ENCODE assay signal across 8 cellular contexts in genomic region chr19:12681074-12681987, GRCh38. TPM values are rescaled to one million over a fixed set of nuclear protein-coding genes. Genes with fewer than 3 reads are reported as not detected.
A peak's percentile ranks its signal among the peaks of the same experiment; 100 is the strongest.
DNase-seq lines count a peak whose midpoint lies in the region; ATAC-seq and TF ChIP-seq lines count a peak whose summit lies in the region.

Gene DHPS, minus strand, starts transcription at chr19:12681880. Its CDS starts 114 bp downstream, at chr19:12681766.

- H3K27me3 Mint-ChIP-seq in WTC11 (ENCODE audit: low read depth) (no peaks in the 10 kb centered on the region), immature natural killer cell (ENCODE audit: low read depth in 3 of 3) (peaks cover 14 to 23% (median 22%) of the 10 kb centered on the region in 3 donors)

- H3K9me3 Mint-ChIP-seq in WTC11 = no peaks in the 10 kb centered on the region
- no peaks in the 10 kb centered on the region for H3K9me3 Mint-ChIP-seq in immature natural killer cell

- H3K4me1 Mint-ChIP-seq in WTC11 (peaks cover 5% of the 10 kb centered on the region; the same call in 1 of the 2 replicates), immature natural killer cell (peaks cover 27 to 30% of the 10 kb centered on the region in 2 donors)

- H3K4me3 Mint-ChIP-seq in WTC11 (peak within 1 kb of the TSS; percentile 89), immature natural killer cell (peak within 1 kb of the TSS; percentile 94 to 99 (median 96))

- POLR2A ChIA-PET in AG04449 (lab: Yijun Ruan, JAX) (interaction anchor here (0.6 to 2.0 kb wide), 9 partner anchors 9 to 265 kb away, joined by 3 to 12 read pairs (median 4); partner anchors contain the start of genes FBXW9, MAN2B1 and THSD8), WTC11 (lab: Charles Lee) (interaction anchor here (0.6 to 1.8 kb wide), 10 partner anchors 15 to 1107 kb away, joined by 3 to 13 read pairs (median 4); partner anchors contain the start of gene FBXW9)

- TF ChIP-seq CTCF in AG04449 (IDR thresholded peaks at IDR 0.05; ENCODE audit: insufficient read depth, low read length, missing control alignments) (no peak), WTC11 (IDR thresholded peaks at IDR 0.05) (no peak), cardiac fibroblast (IDR thresholded peaks at IDR 0.05; ENCODE audit: low read depth, low read length) (no peak)

- CTCF ChIA-PET in AG04449 (lab: Yijun Ruan, JAX) = interaction anchor here (1.5 to 12.2 kb wide), 4 partner anchors 9 to 167 kb away, joined by 5 to 224 read pairs (median 16); a partner anchor contains a TSS
- CTCF ChIA-PET in WTC11 (lab: Charles Lee) = interaction anchor here (0.6 to 2.5 kb wide), 9 partner anchors 10 to 79 kb away, joined by 3 to 22 read pairs (median 4); no protein-coding TSS in a partner anchor

- peak within 1 kb of the TSS; percentile 99 for H3K27ac Mint-ChIP-seq in WTC11
- peak within 1 kb of the TSS; percentile 93 to 98 (median 95) for H3K27ac Mint-ChIP-seq in immature natural killer cell

- DNase-seq in AG04449 (ENCODE audit: low read depth, low spot score) (peak; percentile 89), NCI-H226 (peak; percentile 97), WTC11 (ENCODE audit: low spot score) (peak; percentile 92), cardiac fibroblast (ENCODE audit: low read depth in 2 of 2) (peak; percentile 99), immature natural killer cell (peak; percentile 91 to 95 (median 93)), smooth muscle cell of the brain vasculature (ENCODE audit: low read depth, low spot score) (peak; percentile 93)

- peaks cover 31% of the 10 kb centered on the region for H3K36me3 Mint-ChIP-seq in WTC11
- H3K36me3 Mint-ChIP-seq in immature natural killer cell = peaks cover 7 to 17% (median 9%) of the 10 kb centered on the region in 3 donors

- H3K4me3 ChIP-seq in AG04449 (ENCODE audit: low read depth, low read length) = peak within 1 kb of the TSS; percentile 98
- H3K4me3 ChIP-seq in cardiac fibroblast (replicated peaks in 1 of 2; ENCODE audit: low read depth in 2 of 2, low read length in 2 of 2) = peak within 1 kb of the TSS; percentile 98 to 99

- peak; percentile 74 for ATAC-seq in GM18907 (IDR thresholded peaks at IDR 0.05; ENCODE audit: unreplicated experiment)
- ATAC-seq in HG03175 (IDR thresholded peaks at IDR 0.05; ENCODE audit: unreplicated experiment) = peak; percentile 75
- peak; percentile 89 for ATAC-seq in WTC11

TF ChIP-seq in WTC11, 78 proteins besides CTCF, POLR2A, EP300 and RAD21 (continues in another document):
- TF ChIP-seq USF2 (CRISPR knock-in tag; IDR thresholded peaks at IDR 0.05) = peak; percentile 95
- TF ChIP-seq SOX15 (CRISPR knock-in tag; IDR thresholded peaks at IDR 0.05) = no peak
- TF ChIP-seq ATF1 (CRISPR knock-in tag; IDR thresholded peaks at IDR 0.05) = 0 out of 2 replicates have a peak, but pooled peaks have one; percentile 62
- no peak for TF ChIP-seq ZNF671 (CRISPR knock-in tag; IDR thresholded peaks at IDR 0.05)
- TF ChIP-seq USF1 (CRISPR knock-in tag; IDR thresholded peaks at IDR 0.05) = peak; percentile 94
- peak; percentile 79; the same call in 1 of the 2 replicates for TF ChIP-seq MLX (CRISPR knock-in tag; IDR thresholded peaks at IDR 0.05)
- TF ChIP-seq ZMAT4 (CRISPR knock-in tag; IDR thresholded peaks at IDR 0.05) = no peak
- peak; percentile 47; the same call in 1 of the 2 replicates for TF ChIP-seq ZNF219 (CRISPR knock-in tag; IDR thresholded peaks at IDR 0.05; ENCODE audit: borderline replicate concordance)
- no peak for TF ChIP-seq IRF2 (CRISPR knock-in tag; IDR thresholded peaks at IDR 0.05; ENCODE audit: borderline replicate concordance, low read depth)
- peak; percentile 75; the same call in 1 of the 2 replicates for TF ChIP-seq ZNF416 (CRISPR knock-in tag; IDR thresholded peaks at IDR 0.05)
- no peak for TF ChIP-seq E2F1 (CRISPR knock-in tag; IDR thresholded peaks at IDR 0.05)
- 0 out of 2 replicates have a peak, but pooled peaks have one; percentile 19 for TF ChIP-seq FOXP1 (CRISPR knock-in tag; IDR thresholded peaks at IDR 0.05; ENCODE audit: borderline replicate concordance)
- TF ChIP-seq E2F5 (CRISPR knock-in tag; IDR thresholded peaks at IDR 0.05) = no peak; the same call in 1 of the 2 replicates
- TF ChIP-seq ATF6 (CRISPR knock-in tag; IDR thresholded peaks at IDR 0.05) = no peak
- 0 out of 2 replicates have a peak, but pooled peaks have one; percentile 5 for TF ChIP-seq ZNF423 (CRISPR knock-in tag; IDR thresholded peaks at IDR 0.05)
- no peak for TF ChIP-seq SMAD3 (CRISPR knock-in tag; IDR thresholded peaks at IDR 0.05; ENCODE audit: borderline replicate concordance)
- TF ChIP-seq ESRRA (CRISPR knock-in tag; IDR thresholded peaks at IDR 0.05; ENCODE audit: borderline replicate concordance) = no peak
- no peak for TF ChIP-seq PRRX2 (CRISPR knock-in tag; IDR thresholded peaks at IDR 0.05)
- no peak for TF ChIP-seq ZNF138 (CRISPR knock-in tag; conservative IDR thresholded peaks at IDR 0.05)
- TF ChIP-seq HMGA2 (CRISPR knock-in tag; IDR thresholded peaks at IDR 0.05) = peak; percentile 17; the same call in 1 of the 2 replicates
- no peak for TF ChIP-seq TP53 (CRISPR knock-in tag; IDR thresholded peaks at IDR 0.05)
- peak; percentile 77 for TF ChIP-seq FOXK1 (CRISPR knock-in tag; IDR thresholded peaks at IDR 0.05)

RNA-seq across cellular contexts. Expression of gene DHPS, which starts in this region (rescaled TPM):
- total RNA-seq in WTC11 (2021) = 93.3 to 115 TPM (median 104 TPM) in 3 replicates
- polyA plus RNA-seq in immature natural killer cell = 10 to 100 TPM; 70.8 to 76.0 (median 74.4) TPM

Comparison
In these comparisons a context has a peak if more than half of its experiments do, and no peak if none do; other contexts are left out.
1. Peak in every context shown above with its lines: DNase-seq, ATAC-seq and H3K4me3 ChIP-seq.